ENCODE assay signal across 9 cellular contexts in the genomic region with DNA sequence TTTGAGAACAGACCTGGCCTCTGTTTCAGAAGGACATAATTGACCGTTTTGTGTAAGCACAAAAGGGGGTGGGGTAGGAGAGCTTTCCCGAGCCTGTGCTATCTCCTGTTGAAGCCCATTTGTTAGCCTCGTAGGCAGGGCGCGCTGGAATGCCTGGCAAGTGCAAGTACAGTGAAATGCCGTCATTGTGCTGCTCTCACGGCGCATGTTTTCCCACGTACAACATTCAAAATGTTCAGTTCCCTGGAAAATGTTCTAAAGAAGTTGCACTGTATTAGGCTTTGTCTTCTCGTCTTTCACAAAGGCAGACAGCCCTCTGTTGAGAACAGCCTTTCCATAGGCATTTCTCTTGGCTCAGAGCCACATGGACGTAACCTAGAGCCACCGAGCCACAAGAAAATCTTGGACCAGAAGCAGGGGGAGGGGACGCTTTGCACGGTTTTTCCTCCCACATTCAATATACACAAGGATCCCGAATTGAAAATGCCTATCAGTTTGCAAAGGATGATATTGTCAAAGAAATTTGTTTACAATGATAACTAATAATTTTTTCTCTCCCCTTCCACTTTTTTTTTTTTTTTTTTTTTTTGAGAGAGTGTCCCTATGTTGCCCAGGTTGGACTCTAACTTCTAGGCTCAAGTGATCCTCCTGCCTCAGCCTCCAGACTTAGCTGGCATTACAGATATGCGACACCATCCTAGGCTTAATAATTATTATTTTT. TPM values are rescaled to one million over a fixed set of nuclear protein-coding genes. Genes with fewer than 3 reads are reported as not detected.
A peak's percentile ranks its signal among the peaks of the same experiment; 100 is the strongest.
DNase-seq lines count a peak whose midpoint lies in the region; ATAC-seq, FAIRE-seq and TF ChIP-seq lines count a peak whose summit lies in the region.
"Had no signal": no experiment of that assay in that cellular context is flagged by ENCODE, and none has a peak within 500 bp of the region (broad histone marks: within the 10 kb centered on the region; RNA-seq: fewer than 3 reads in every experiment).

No MANE protein-coding gene starts in this region.

- intact Hi-C loops in kidney (cut with DNase I): no loop called here

- no peaks in the 10 kb centered on the region for H3K9me3 ChIP-seq in kidney (ENCODE audit: control insufficient read depth in 1 of 2, low read length in 2 of 2)

- H3K4me3 Mint-ChIP-seq in activated CD8-positive, alpha-beta T cell treated with anti-CD3 and anti-CD28 coated beads, Interleukin-2, amount 10 ng/mL, durations not matched to agents 7 days and 5 days: no peak overlapping the region

- peaks cover 19% of the 10 kb centered on the region for H3K4me1 Mint-ChIP-seq in activated CD8-positive, alpha-beta T cell treated with anti-CD3 and anti-CD28 coated beads, Interleukin-2, amount 10 ng/mL, durations not matched to agents 7 days and 5 days (ENCODE audit: low read depth)

- no peak for TF ChIP-seq CTCF in kidney (IDR thresholded peaks at IDR 0.05; ENCODE audit: borderline replicate concordance, extremely low read depth, insufficient read depth)

- no peak overlapping the region for H3K27ac ChIP-seq in kidney (ENCODE audit: low read depth in 2 of 2, low read length in 2 of 2)
- H3K27ac ChIP-seq: epithelial cell of prostate had no signal

- no peaks in the 10 kb centered on the region for H3K36me3 ChIP-seq in kidney (ENCODE audit: control insufficient read depth in 1 of 2, insufficient read depth in 2 of 2, low read length in 2 of 2)

- peaks cover 0 to 5% of the 10 kb centered on the region in 2 donors for H3K4me1 ChIP-seq in kidney (ENCODE audit: control insufficient read depth in 1 of 2, insufficient read depth in 1 of 2, low read depth in 1 of 2, low read length in 2 of 2)

- H3K9me3 Mint-ChIP-seq in activated CD8-positive, alpha-beta T cell treated with anti-CD3 and anti-CD28 coated beads, Interleukin-2, amount 10 ng/mL, durations not matched to agents 7 days and 5 days (ENCODE audit: insufficient read depth): no peaks in the 10 kb centered on the region

- POLR2A ChIA-PET in activated CD8-positive, alpha-beta T cell treated with anti-CD3 and anti-CD28 coated beads, Interleukin-2, amount 10 ng/mL, durations not matched to agents 7 days and 5 days (lab: Charles Lee): no interaction called here

- peak overlapping the region in 1 of 2 donors; percentile 65 for H3K9ac ChIP-seq in kidney (ENCODE audit: low read length in 2 of 2)

- DNase-seq in NCI-H1092 (lab: John Stamatoyannopoulos, UW) (peak; percentile 11), T47D (ENCODE audit: low read depth in 1 of 2, low spot score in 1 of 2) (peak; percentile 9 to 62), kidney (peak; percentile 78), stromal cell of bone marrow (ENCODE audit: low read depth) (peak; percentile 44), COLO668 (lab: John Stamatoyannopoulos, UW; ENCODE audit: unreplicated experiment) (no peak)
- DNase-seq in activated CD4-positive, alpha-beta T cell treated with anti-CD3 and anti-CD28 coated beads, Interleukin-2, amount 50 U/mL, for 48 hours: no peak
- no peak for DNase-seq in activated CD8-positive, alpha-beta T cell treated with anti-CD3 and anti-CD28 coated beads, Interleukin-2, amount 10 ng/mL, durations not matched to agents 7 days and 5 days

- H3K27me3 Mint-ChIP-seq in activated CD8-positive, alpha-beta T cell treated with anti-CD3 and anti-CD28 coated beads, Interleukin-2, amount 10 ng/mL, durations not matched to agents 7 days and 5 days (ENCODE audit: low read depth): peaks cover 2% of the 10 kb centered on the region

- H3K27ac Mint-ChIP-seq in activated CD8-positive, alpha-beta T cell treated with anti-CD3 and anti-CD28 coated beads, Interleukin-2, amount 10 ng/mL, durations not matched to agents 7 days and 5 days: no peak overlapping the region

- no peak for FAIRE-seq in kidney (lab: Jason Lieb, UNC)

- H3K4me3 ChIP-seq in kidney (ENCODE audit: low read length in 2 of 2): peak overlapping the region; percentile 62 to 71

- CTCF ChIA-PET in activated CD8-positive, alpha-beta T cell treated with anti-CD3 and anti-CD28 coated beads, Interleukin-2, amount 10 ng/mL, durations not matched to agents 7 days and 5 days (lab: Charles Lee): interaction anchor here (1.8 kb wide), 1 partner anchor 155 kb away, joined by 5 read pairs; no protein-coding TSS in a partner anchor

- ATAC-seq in HG02938 (IDR thresholded peaks at IDR 0.05; ENCODE audit: unreplicated experiment): no peak
- no peak for ATAC-seq in activated CD8-positive, alpha-beta T cell treated with anti-CD3 and anti-CD28 coated beads, Interleukin-2, amount 10 ng/mL, durations not matched to agents 7 days and 5 days

- no peaks in the 10 kb centered on the region for H3K36me3 Mint-ChIP-seq in activated CD8-positive, alpha-beta T cell treated with anti-CD3 and anti-CD28 coated beads, Interleukin-2, amount 10 ng/mL, durations not matched to agents 7 days and 5 days (ENCODE audit: low read depth)

- in situ Hi-C loops in T47D (cut with HindIII; ENCODE audit: low pct_unique_long_range_greater_than_20kb, low sequenced_read_pairs): no loop called here

RNA-seq across cellular contexts. Expression of a gene that starts 54.6 kb away (rescaled TPM):
- 50.6 TPM for total RNA-seq in kidney
- polyA plus RNA-seq in kidney (ENCODE audit: insufficient read depth, low read depth, low replicate concordance): 6.9 TPM
- 10 to 100 TPM; 10.4 to 12.2 TPM for total RNA-seq in activated CD8-positive, alpha-beta T cell treated with anti-CD3 and anti-CD28 coated beads, Interleukin-2, amount 10 ng/mL, durations not matched to agents 7 days and 5 days

Comparison
In these comparisons a context has a peak if more than half of its experiments do, and no peak if none do; other contexts are left out.
1. DNase-seq: peak in NCI-H1092 (single experiment), T47D (2 of 2), kidney (single experiment) and stromal cell of bone marrow (single experiment); none in COLO668 (single experiment), activated CD4-positive, alpha-beta T cell treated with anti-CD3 and anti-CD28 coated beads, Interleukin-2, amount 50 U/mL, for 48 hours (0 of 2) and activated CD8-positive, alpha-beta T cell treated with anti-CD3 and anti-CD28 coated beads, Interleukin-2, amount 10 ng/mL, durations not matched to agents 7 days and 5 days (single experiment).